In genomic region chr21:36690637-36691538, GRCh38 we compare ENCODE assay signal across 15 cellular contexts. TPM values are rescaled to one million over a fixed set of nuclear protein-coding genes. Genes with fewer than 3 reads are reported as not detected.
DNase-seq lines count a peak whose midpoint lies in the region; ATAC-seq and TF ChIP-seq lines count a peak whose summit lies in the region.
"Had no signal": no experiment of that assay in that cellular context is flagged by ENCODE, and none has a peak within 500 bp of the region (broad histone marks: within the 10 kb centered on the region; RNA-seq: fewer than 3 reads in every experiment).

No MANE protein-coding gene starts in this region.

- intact Hi-C loops in left lung (cut with DNase I): no loop called here

- peak overlapping the region; percentile 99 for H3K4me2 ChIP-seq in skeletal muscle satellite cell (ENCODE audit: low read length)

- H3K4me1 ChIP-seq in RWPE2 (ENCODE audit: insufficient read depth, poor library complexity, severe bottlenecking) (peaks cover 5% of the 10 kb centered on the region), left lung (peaks cover 0 to 6% of the 10 kb centered on the region in 2 donors), skeletal muscle satellite cell (ENCODE audit: control insufficient read depth, insufficient read depth, low read length) (peaks cover 23% of the 10 kb centered on the region)

- H3K9me3 ChIP-seq in RWPE2 (ENCODE audit: severe bottlenecking) (no peaks in the 10 kb centered on the region), left lung (no peaks in the 10 kb centered on the region), skeletal muscle satellite cell (replicated peaks; ENCODE audit: low read length) (no peaks in the 10 kb centered on the region)

- H3K27me3 ChIP-seq in RWPE2 (ENCODE audit: insufficient read depth, poor library complexity, severe bottlenecking) (no peaks in the 10 kb centered on the region), left lung (peaks cover 75 to 98% of the 10 kb centered on the region in 2 donors), skeletal muscle satellite cell (ENCODE audit: control insufficient read depth, insufficient read depth, low read length) (no peaks in the 10 kb centered on the region)

- ATAC-seq in RWPE2 (ENCODE audit: low read depth): no peak
- peak; percentile 55 for ATAC-seq in left lung
- no peak for ATAC-seq in HG02973 (IDR thresholded peaks at IDR 0.05; ENCODE audit: unreplicated experiment)
- ATAC-seq: CD8-positive, alpha-beta T cell; HCT116; Panc1 had no signal

- peak overlapping the region; percentile 94 for H3K9ac ChIP-seq in skeletal muscle satellite cell (ENCODE audit: low read depth, low read length)

- H3K27ac ChIP-seq in RWPE2 (ENCODE audit: poor library complexity, severe bottlenecking) (peak overlapping the region; percentile 82), left lung (no peak overlapping the region)

- H3K36me3 ChIP-seq in RWPE2 (ENCODE audit: low read depth) (no peaks in the 10 kb centered on the region), left lung (no peaks in the 10 kb centered on the region), skeletal muscle satellite cell (ENCODE audit: insufficient read depth, low read length) (no peaks in the 10 kb centered on the region)

- no peak for TF ChIP-seq CTCF in RWPE2 (IDR thresholded peaks at IDR 0.05; ENCODE audit: poor library complexity, severe bottlenecking)
- TF ChIP-seq CTCF in left lung (IDR thresholded peaks at IDR 0.05): no peak

- DNase-seq in HCEC 1CT: peak; percentile 18
- no peak for DNase-seq in RWPE2 (ENCODE audit: low spot score)
- no peak for DNase-seq in left lung
- DNase-seq in stimulated activated CD8-positive, alpha-beta memory T cell treated with anti-CD3 and anti-CD28 coated beads, Interleukin-4, amount 100 ng/mL, for 48 hours: no peak
- DNase-seq in activated gamma-delta T cell (lab: John Stamatoyannopoulos, UW): no peak
- no peak for DNase-seq in activated naive CD4-positive, alpha-beta T cell treated with anti-CD3 and anti-CD28 coated beads, Interleukin-2, amount 50 U/mL, for 16 hours
- DNase-seq: CD8-positive, alpha-beta T cell; DMS153; NCI-H2107; NCI-H446; SIG-M5 had no signal

- H3K4me3 ChIP-seq in RWPE2 (ENCODE audit: severe bottlenecking) (no peak overlapping the region), left lung (no peak overlapping the region), skeletal muscle satellite cell (ENCODE audit: low read length) (peak overlapping the region; percentile 36)

RNA-seq across cellular contexts. Expression of gene SIM2, which starts 8.0 kb away (rescaled TPM):
- not detected for total RNA-seq in left lung
- total RNA-seq in skeletal muscle satellite cell (2012; rRNA removed): under 0.01 and 0.25 TPM in 2 replicates
- total RNA-seq: CD8-positive, alpha-beta T cell had no signal
